Comparison of ENCODE assay signal across 8 cellular contexts in the genomic region with DNA sequence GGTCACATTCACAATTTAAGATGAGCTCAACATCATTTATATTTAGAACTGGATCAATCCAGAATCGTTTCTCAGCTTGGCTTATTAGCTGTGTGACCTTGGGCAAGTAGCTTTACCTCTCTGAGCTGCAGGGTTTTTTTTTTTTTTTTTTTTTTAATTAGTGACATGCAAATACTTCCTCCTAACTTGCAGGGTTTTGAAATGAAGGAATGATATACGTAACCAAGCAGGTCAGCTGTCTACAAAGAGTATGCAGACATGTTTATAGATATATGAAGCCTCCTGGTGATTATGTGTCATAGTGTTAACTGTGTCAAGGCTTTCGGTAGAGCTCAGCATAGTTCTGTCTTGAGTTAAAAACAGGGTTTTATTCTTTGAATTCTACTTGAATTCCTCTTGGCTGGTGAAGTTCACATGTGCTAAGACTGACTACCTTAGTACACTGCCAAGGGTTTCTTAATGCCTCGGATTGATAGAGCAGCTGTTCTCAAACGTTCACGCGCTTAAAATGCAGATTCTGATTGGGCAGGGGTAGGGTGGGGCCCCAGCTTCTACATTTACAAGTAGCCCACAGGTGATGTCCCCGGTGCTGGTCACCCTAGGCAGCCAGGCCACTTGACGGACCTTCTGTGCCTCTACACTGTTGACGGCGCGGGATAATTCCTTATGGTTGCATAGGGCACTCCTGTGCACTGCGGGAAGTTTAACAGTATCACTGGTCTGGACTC. TPM values are rescaled to one million over a fixed set of nuclear protein-coding genes. Genes with fewer than 3 reads are reported as not detected.
DNase-seq lines count a peak whose midpoint lies in the region; ATAC-seq and TF ChIP-seq lines count a peak whose summit lies in the region.

No MANE protein-coding gene starts in this region.

- H3K9me3 ChIP-seq in mucosa of descending colon (no peaks in the 10 kb centered on the region), uterus (no peaks in the 10 kb centered on the region)

- H3K27ac ChIP-seq in cingulate gyrus (ENCODE audit: low read depth, low read length), result peak overlapping the region; percentile 41
- H3K27ac ChIP-seq in uterus, result peak overlapping the region; percentile 84 to 88

- H3K4me3 ChIP-seq in HFF-Myc (replicated peaks; ENCODE audit: low read depth, low read length) (peak overlapping the region; percentile 70), mucosa of descending colon (peak overlapping the region; percentile 34), uterus (peak overlapping the region; percentile 66 to 94)

- intact Hi-C loops in mucosa of descending colon (cut with DNase I, micrococcal nuclease) (no loop called here), uterus (cut with DNase I; ENCODE audit: low total_unique reads) (no loop called here)

- no peaks in the 10 kb centered on the region for H3K36me3 ChIP-seq in mucosa of descending colon (ENCODE audit: low read depth)
- no peaks in the 10 kb centered on the region for H3K36me3 ChIP-seq in uterus

- peak; percentile 11 to 37 for ATAC-seq in activated CD4-positive, CD25-positive, alpha-beta regulatory T cell treated with anti-CD3 and anti-CD28 coated beads, Interleukin-2, amount 50 U/mL, for 24 hours
- ATAC-seq in mucosa of descending colon, result peak; percentile 45

- H3K4me1 ChIP-seq in mucosa of descending colon (ENCODE audit: low read depth) (no peaks in the 10 kb centered on the region), uterus (no peaks in the 10 kb centered on the region)

- no peak for TF ChIP-seq POLR2A in uterus (IDR thresholded peaks at IDR 0.05)

- TF ChIP-seq CTCF in HFF-Myc (IDR thresholded peaks at IDR 0.05; ENCODE audit: low read depth, low read length, missing control alignments) (no peak), mucosa of descending colon (IDR thresholded peaks at IDR 0.05) (no peak), uterus (IDR thresholded peaks at IDR 0.05) (no peak)

- no peak for DNase-seq in activated CD4-positive, CD25-positive, alpha-beta regulatory T cell (lab: John Stamatoyannopoulos, UW)
- DNase-seq in HFF-Myc (ENCODE audit: extremely low read depth, low read depth), result no peak
- peak; percentile 54 to 64 for DNase-seq in NCI-H524 (lab: John Stamatoyannopoulos, UW)
- DNase-seq in mucosa of descending colon, result peak in 2 of 3 donors; percentile 36 to 69
- no peak for DNase-seq in uterus
- DNase-seq in activated gamma-delta T cell (lab: John Stamatoyannopoulos, UW), result no peak

- no peaks in the 10 kb centered on the region for H3K27me3 ChIP-seq in uterus

RNA-seq across cellular contexts. Expression of gene STS, which starts 0.6 kb away (rescaled TPM):
- total RNA-seq in mucosa of descending colon (10 to 100 TPM in 2 of 3 donors, 1 to 10 TPM in 1; 8.1 to 19.3 (median 12.9) TPM), uterus (1 to 10 TPM; 3.5 to 7.4 (median 6.2) TPM)

RNA-seq across cellular contexts. Expression of gene PUDP, which starts 1.1 kb away (rescaled TPM):
- 10 to 100 TPM; 16.4 to 38.5 (median 32.3) TPM for total RNA-seq in mucosa of descending colon
- total RNA-seq in uterus, result 10 to 100 TPM; 11.4 to 32.3 (median 14.5) TPM

Comparison
In these comparisons a context has a peak if more than half of its experiments do, and no peak if none do; other contexts are left out.
1. DNase-seq: peak in NCI-H524 (2 of 2) and mucosa of descending colon (2 of 3); none in activated CD4-positive, CD25-positive, alpha-beta regulatory T cell (0 of 4), HFF-Myc (single experiment), uterus (0 of 2) and activated gamma-delta T cell (single experiment).
2. Peak in every context shown above with its lines, with median percentiles within 50 percentile points of each other: H3K4me3 ChIP-seq.